In the genomic region with DNA sequence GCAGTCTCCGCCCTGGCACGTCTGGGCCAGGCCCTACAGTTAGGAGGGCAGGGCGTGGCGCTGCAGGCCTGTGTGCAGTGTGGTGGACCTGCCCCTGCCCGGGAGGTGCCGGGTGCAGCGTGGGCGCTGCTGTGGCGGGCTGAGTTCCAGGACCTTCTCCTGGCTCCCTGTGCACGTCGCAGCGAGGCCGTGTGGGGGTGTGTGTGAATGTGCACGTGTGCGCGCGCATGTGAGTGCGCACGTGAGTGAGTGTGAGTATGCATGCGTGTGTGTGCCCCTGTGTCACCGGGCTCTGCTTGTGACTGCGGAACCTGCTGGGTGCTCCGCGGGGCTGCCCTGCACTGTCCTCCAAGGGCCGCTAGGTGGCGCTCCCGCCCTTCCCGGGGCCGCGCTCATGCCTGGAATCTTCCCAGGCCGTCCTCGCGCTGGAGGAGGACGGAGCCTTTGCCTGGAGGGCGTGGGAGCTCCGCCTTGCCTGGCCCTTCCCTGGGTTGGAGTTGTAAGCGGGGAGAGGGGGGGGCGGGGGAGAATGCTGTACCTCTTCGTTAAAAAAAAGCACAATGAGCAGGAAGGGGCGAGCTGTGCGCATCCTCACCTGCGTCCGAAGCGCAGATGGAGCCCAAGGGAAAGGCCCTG, we compare ENCODE assay signal across 9 cellular contexts.
A peak's percentile ranks its signal among the peaks of the same experiment; 100 is the strongest.
DNase-seq lines count a peak whose midpoint lies in the region; ATAC-seq, FAIRE-seq and TF ChIP-seq lines count a peak whose summit lies in the region.
"Had no signal": no experiment of that assay in that cellular context is flagged by ENCODE, and none has a peak within 500 bp of the region (broad histone marks: within the 10 kb centered on the region; RNA-seq: fewer than 3 reads in every experiment).

No MANE protein-coding gene starts in this region.

- peaks cover 22% of the 10 kb centered on the region for H3K4me1 Mint-ChIP-seq in activated B cell treated with CpG ODN at 0.5 μM for 24 hours

- H3K4me2 ChIP-seq in mammary epithelial cell (ENCODE audit: insufficient read depth, low read depth, low read length): peak overlapping the region; percentile 81

- peak; percentile 70 for DNase-seq in NCI-H2029 (lab: John Stamatoyannopoulos, UW)
- DNase-seq in NCI-H2029 treated with DMSO at 0.1 percent for 48 hours (lab: John Stamatoyannopoulos, UW): no peak
- peak; percentile 56 to 66 for DNase-seq in NCI-H2081 (lab: John Stamatoyannopoulos, UW)
- peak; percentile 66 for DNase-seq in activated B cell treated with CpG ODN at 0.5 μM for 24 hours
- DNase-seq in mammary epithelial cell: peak; percentile 78
- DNase-seq in kidney: peak; percentile 94
- DNase-seq in stimulated activated CD4-positive, alpha-beta T cell treated with anti-CD3 and anti-CD28 coated beads, Interleukin-15, amount 100 ng/mL, for 48 hours (ENCODE audit: low read depth in 2 of 2): peak; percentile 27 to 49

- no peaks in the 10 kb centered on the region for H3K9me3 Mint-ChIP-seq in activated B cell treated with CpG ODN at 0.5 μM for 24 hours

- POLR2A ChIA-PET in activated B cell treated with CpG ODN at 0.5 μM for 24 hours (lab: Charles Lee): interaction anchor here (0.7 to 1.7 kb wide), 3 partner anchors 83 to 106 kb away, joined by 3 to 4 read pairs (median 4); no protein-coding TSS in a partner anchor

- no TSS peak for BruUV-seq in mammary epithelial cell (replicated peaks; lab: Mats Ljungman, UMichigan)

- no peaks in the 10 kb centered on the region for H3K27me3 ChIP-seq in mammary epithelial cell (ENCODE audit: insufficient read depth, low read length)

- H3K9me3 ChIP-seq in mammary epithelial cell (replicated peaks; ENCODE audit: insufficient read depth, low read length): no peaks in the 10 kb centered on the region
- no peaks in the 10 kb centered on the region for H3K9me3 ChIP-seq in kidney (ENCODE audit: control insufficient read depth in 1 of 2, low read length in 2 of 2)

- H3K4me3 ChIP-seq in mammary epithelial cell (replicated peaks in 1 of 3; ENCODE audit: insufficient read depth in 1 of 3, low read depth in 2 of 3, low read length in 3 of 3) (peak overlapping the region in 1 of 3 experiments; percentile 4), kidney (ENCODE audit: low read length in 2 of 2) (no peak overlapping the region)

- no peak overlapping the region for H3K9ac ChIP-seq in mammary epithelial cell (ENCODE audit: insufficient read depth, low read length)
- no peak overlapping the region for H3K9ac ChIP-seq in kidney (ENCODE audit: low read length in 2 of 2)

- no peak overlapping the region for H2AFZ ChIP-seq in mammary epithelial cell (ENCODE audit: low read depth, low read length)

- TF ChIP-seq CTCF in activated B cell treated with CpG ODN at 0.5 μM for 24 hours (IDR thresholded peaks at IDR 0.05): peak; percentile 63
- TF ChIP-seq CTCF in mammary epithelial cell (conservative IDR thresholded peaks at IDR 0.05 in 1 of 2, IDR thresholded peaks at IDR 0.05 in 1 of 2; ENCODE audit: extremely low read depth in 1 of 2, insufficient read depth in 1 of 2, low read depth in 1 of 2, low read length in 2 of 2): peak; percentile 94 to 98
- peak; percentile 97 for TF ChIP-seq CTCF in kidney (IDR thresholded peaks at IDR 0.05; ENCODE audit: borderline replicate concordance, extremely low read depth, insufficient read depth)

- dilution Hi-C loops in mammary epithelial cell (cut with HindIII; ENCODE audit: low sequenced_read_pairs): loop anchor here (10.0 kb wide), 1 partner anchor 257 kb away; no protein-coding TSS in a partner anchor

- H3K4me3 Mint-ChIP-seq in activated B cell treated with CpG ODN at 0.5 μM for 24 hours: no peak overlapping the region

- in situ Hi-C loops in mammary epithelial cell (cut with MboI; ENCODE audit: low sequenced_read_pairs in 2 of 2): loop anchor here in 1 of 2 donors (25.0 kb wide), 1 partner anchor 539 kb away; no protein-coding TSS in a partner anchor

- intact Hi-C loops in activated B cell treated with CpG ODN at 0.5 μM for 24 hours (cut with micrococcal nuclease): loop anchor here (1.0 to 2.0 kb wide), 4 partner anchors 83 to 432 kb away; no protein-coding TSS in a partner anchor
- intact Hi-C loops in mammary epithelial cell (cut with micrococcal nuclease): loop anchor here (1.0 to 5.0 kb wide), 4 partner anchors 329 to 530 kb away; no protein-coding TSS in a partner anchor
- intact Hi-C loops in kidney (cut with DNase I): loop anchor here (5.0 kb wide), 1 partner anchor 529 kb away; no protein-coding TSS in a partner anchor

- CTCF ChIA-PET in activated B cell treated with CpG ODN at 0.5 μM for 24 hours (lab: Charles Lee) (interaction anchor here (0.9 to 2.7 kb wide), 7 partner anchors 92 to 178 kb away, joined by 3 to 14 read pairs (median 4); no protein-coding TSS in a partner anchor), mammary epithelial cell (lab: Charles Lee; ENCODE audit: low non-redundant PET) (no interaction called here)

- H3K36me3 ChIP-seq in mammary epithelial cell (ENCODE audit: insufficient read depth, low read length) (peaks cover 3% of the 10 kb centered on the region), kidney (ENCODE audit: control insufficient read depth in 1 of 2, insufficient read depth in 2 of 2, low read length in 2 of 2) (peaks cover 0 to 7% of the 10 kb centered on the region in 2 donors)

- H3K36me3 Mint-ChIP-seq in activated B cell treated with CpG ODN at 0.5 μM for 24 hours (ENCODE audit: low read depth): peaks cover 20% of the 10 kb centered on the region

- H3K4me1 ChIP-seq in mammary epithelial cell (ENCODE audit: insufficient read depth, low read length): peaks cover 19% of the 10 kb centered on the region
- H3K4me1 ChIP-seq in kidney (ENCODE audit: control insufficient read depth in 1 of 2, insufficient read depth in 1 of 2, low read depth in 1 of 2, low read length in 2 of 2): peaks cover 0 to 18% of the 10 kb centered on the region in 2 donors

- WGBS in mammary epithelial cell (ENCODE audit: low coverage, missing lambda C conversion rate): 3% methylated on average over 23 of the region's 44 CpGs

- H4K20me1 ChIP-seq in mammary epithelial cell (ENCODE audit: insufficient read depth, low read length): peaks cover 3% of the 10 kb centered on the region

- no peak overlapping the region for H3K27ac ChIP-seq in mammary epithelial cell (ENCODE audit: insufficient read depth, low read depth, low read length)
- H3K27ac ChIP-seq in kidney (ENCODE audit: low read depth in 2 of 2, low read length in 2 of 2): no peak overlapping the region

- no peaks in the 10 kb centered on the region for H3K27me3 Mint-ChIP-seq in activated B cell treated with CpG ODN at 0.5 μM for 24 hours

- H3K79me2 ChIP-seq in mammary epithelial cell (ENCODE audit: insufficient read depth, low read length): peaks cover 37% of the 10 kb centered on the region

- peak; percentile 90 for ATAC-seq in activated B cell treated with CpG ODN at 0.5 μM for 24 hours (ENCODE audit: low read depth)
- ATAC-seq in HG03521 (IDR thresholded peaks at IDR 0.05; ENCODE audit: unreplicated experiment): no peak

- H3K27ac Mint-ChIP-seq in activated B cell treated with CpG ODN at 0.5 μM for 24 hours: no peak overlapping the region

- no peak for FAIRE-seq in kidney (lab: Jason Lieb, UNC)
- FAIRE-seq: G401.6 had no signal
